In genomic region chr2:57850415-57851130, GRCh38 we compare ENCODE assay signal across 23 cellular contexts.
"Had no signal": no experiment of that assay in that cellular context is flagged by ENCODE, and none has a peak within 500 bp of the region (broad histone marks: within the 10 kb centered on the region; RNA-seq: fewer than 3 reads in every experiment).

No MANE protein-coding gene starts in this region.

- H3K9me3 ChIP-seq: ascending aorta, breast epithelium, neutrophil, tibial nerve, vagina had no signal

- H3K27ac ChIP-seq: ascending aorta, breast epithelium, neutrophil, tibial nerve, vagina had no signal

- H3K27ac Mint-ChIP-seq: activated B cell treated with CpG ODN at 0.5 μM for 24 hours; activated CD4-positive, alpha-beta memory T cell treated with anti-CD3 and anti-CD28 coated beads, Interleukin-2, amount 10 ng/mL, durations not matched to agents 7 days and 5 days; activated CD8-positive, alpha-beta memory T cell treated with anti-CD3 and anti-CD28 coated beads, Interleukin-2, amount 10 ng/mL, durations not matched to agents 7 days and 5 days; activated naive CD4-positive, alpha-beta T cell treated with anti-CD3 and anti-CD28 coated beads, Interleukin-2, amount 50 U/mL, for 24 hours; activated T-helper 2 cell treated with anti-CD3 and anti-CD28 coated beads, Interferon-gamma antibody, Interleukin-2, Interleukin-4, amounts not matched to agents 10 μg/mL and 5 μg/mL and 100 μg/mL, durations not matched to agents 14 hours and 24 hours and 36 hours; memory B cell; naive thymus-derived CD4-positive, alpha-beta T cell had no signal

- H3K4me3 Mint-ChIP-seq: activated B cell treated with CpG ODN at 0.5 μM for 24 hours; activated CD4-positive, alpha-beta memory T cell treated with anti-CD3 and anti-CD28 coated beads, Interleukin-2, amount 10 ng/mL, durations not matched to agents 7 days and 5 days; activated CD8-positive, alpha-beta memory T cell treated with anti-CD3 and anti-CD28 coated beads, Interleukin-2, amount 10 ng/mL, durations not matched to agents 7 days and 5 days; activated naive CD4-positive, alpha-beta T cell treated with anti-CD3 and anti-CD28 coated beads, Interleukin-2, amount 50 U/mL, for 24 hours; memory B cell; naive thymus-derived CD4-positive, alpha-beta T cell had no signal

- DNase-seq: activated B cell treated with CpG ODN at 0.5 μM for 24 hours; activated CD4-positive, alpha-beta memory T cell treated with anti-CD3 and anti-CD28 coated beads, Interleukin-2, amount 10 ng/mL, durations not matched to agents 7 days and 5 days; activated CD4-positive, alpha-beta T cell treated with anti-CD3 and anti-CD28 coated beads for 4 hours; activated CD8-positive, alpha-beta memory T cell treated with anti-CD3 and anti-CD28 coated beads, Interleukin-2, amount 10 ng/mL, durations not matched to agents 7 days and 5 days; activated T-cell treated with anti-CD3 and anti-CD28 coated beads, Interleukin-2, amount 50 U/mL, for 1 hour; cerebellar nuclear complex; effector CD4-positive, alpha-beta T cell; head of caudate nucleus; left ventricle myocardium superior; naive thymus-derived CD4-positive, alpha-beta T cell; retina; stimulated activated CD4-positive, alpha-beta T cell treated with anti-CD3 and anti-CD28 coated beads, Interleukin-12 subunit alpha, Interleukin-12 subunit beta, amount 100 ng/mL, for 4 hours; stimulated activated CD4-positive, alpha-beta T cell treated with anti-CD3 and anti-CD28 coated beads, Interleukin-1b, Interleukin-23, amount 100 ng/mL, for 48 hours; stimulated activated CD8-positive, alpha-beta memory T cell treated with anti-CD3 and anti-CD28 coated beads, Interleukin-4, amount 100 ng/mL, for 48 hours; stimulated activated naive CD4-positive, alpha-beta T cell treated with Interleukin-2 at 50 U/mL for 16 hours had no signal

- H3K4me3 ChIP-seq: ascending aorta, breast epithelium, tibial nerve, vagina had no signal

- H3K4me1 ChIP-seq: ascending aorta, breast epithelium, tibial nerve, vagina had no signal

- H3K9me3 Mint-ChIP-seq: activated CD4-positive, alpha-beta memory T cell treated with anti-CD3 and anti-CD28 coated beads, Interleukin-2, amount 10 ng/mL, durations not matched to agents 7 days and 5 days; activated T-helper 2 cell treated with anti-CD3 and anti-CD28 coated beads, Interferon-gamma antibody, Interleukin-2, Interleukin-4, amounts not matched to agents 10 μg/mL and 5 μg/mL and 100 μg/mL, durations not matched to agents 14 hours and 24 hours and 36 hours had no signal

- H3K27me3 ChIP-seq: ascending aorta, breast epithelium, neutrophil, tibial nerve, vagina had no signal

- ATAC-seq: activated CD8-positive, alpha-beta memory T cell treated with anti-CD3 and anti-CD28 coated beads, Interleukin-2, amount 10 ng/mL, durations not matched to agents 7 days and 5 days; left ventricle myocardium superior; naive thymus-derived CD4-positive, alpha-beta T cell had no signal

- H3K36me3 Mint-ChIP-seq: activated CD8-positive, alpha-beta memory T cell treated with anti-CD3 and anti-CD28 coated beads, Interleukin-2, amount 10 ng/mL, durations not matched to agents 7 days and 5 days; activated naive CD4-positive, alpha-beta T cell treated with anti-CD3 and anti-CD28 coated beads, Interleukin-2, amount 50 U/mL, for 24 hours had no signal

- H3K36me3 ChIP-seq: ascending aorta, breast epithelium, neutrophil, tibial nerve, vagina had no signal

- H3K4me1 Mint-ChIP-seq: activated CD4-positive, alpha-beta memory T cell treated with anti-CD3 and anti-CD28 coated beads, Interleukin-2, amount 10 ng/mL, durations not matched to agents 7 days and 5 days; activated CD8-positive, alpha-beta memory T cell treated with anti-CD3 and anti-CD28 coated beads, Interleukin-2, amount 10 ng/mL, durations not matched to agents 7 days and 5 days; activated naive CD4-positive, alpha-beta T cell treated with anti-CD3 and anti-CD28 coated beads, Interleukin-2, amount 50 U/mL, for 24 hours; naive thymus-derived CD4-positive, alpha-beta T cell had no signal

- H3K27me3 Mint-ChIP-seq: activated B cell treated with CpG ODN at 0.5 μM for 24 hours; activated CD4-positive, alpha-beta memory T cell treated with anti-CD3 and anti-CD28 coated beads, Interleukin-2, amount 10 ng/mL, durations not matched to agents 7 days and 5 days; activated naive CD4-positive, alpha-beta T cell treated with anti-CD3 and anti-CD28 coated beads, Interleukin-2, amount 50 U/mL, for 24 hours; memory B cell; naive thymus-derived CD4-positive, alpha-beta T cell had no signal
